In genomic region chr3:160565442-160566403, GRCh38 we compare ENCODE assay signal across 8 cellular contexts. TPM values are rescaled to one million over a fixed set of nuclear protein-coding genes. Genes with fewer than 3 reads are reported as not detected.
DNase-seq lines count a peak whose midpoint lies in the region; ATAC-seq and TF ChIP-seq lines count a peak whose summit lies in the region.

Gene KPNA4, minus strand, starts transcription at chr3:160565571. Its CDS starts 289 bp downstream, at chr3:160565282.

- ATAC-seq in HG02870 (IDR thresholded peaks at IDR 0.05; ENCODE audit: unreplicated experiment): peak; percentile 90
- peak; percentile 96 to 98 (median 98) for ATAC-seq in heart right ventricle
- peak; percentile 97 for ATAC-seq in upper lobe of right lung

- H3K4me3 ChIP-seq in heart right ventricle (peak within 1 kb of the TSS; percentile 62 to 94 (median 72)), upper lobe of right lung (peak within 1 kb of the TSS; percentile 84)

- H3K36me3 ChIP-seq in heart right ventricle (peaks cover 0 to 16% (median 0%) of the 10 kb centered on the region in 9 donors), upper lobe of right lung (no peaks in the 10 kb centered on the region)

- H3K27me3 ChIP-seq in heart right ventricle (no peaks in the 10 kb centered on the region), upper lobe of right lung (no peaks in the 10 kb centered on the region)

- 0 to 1% methylated on average over 66 to 70 of the region's 71 CpGs for WGBS in heart right ventricle, 2 donors

- no peaks in the 10 kb centered on the region for H3K9me3 ChIP-seq in heart right ventricle
- H3K9me3 ChIP-seq in upper lobe of right lung: no peaks in the 10 kb centered on the region

- DNase-seq in GM13976 (ENCODE audit: low spot score): peak; percentile 98
- peak; percentile 98 for DNase-seq in NCI-H146 treated with DMSO at 0.1 percent for 48 hours (lab: John Stamatoyannopoulos, UW; ENCODE audit: unreplicated experiment)
- DNase-seq in amniotic epithelial cell (ENCODE audit: low read depth): peak; percentile 94
- DNase-seq in heart right ventricle: peak; percentile 97 to 98
- peak; percentile 99 for DNase-seq in posterior vena cava (ENCODE audit: low spot score)
- DNase-seq in upper lobe of right lung: peak; percentile 99

- TF ChIP-seq CTCF in GM13976 (IDR thresholded peaks at IDR 0.05; ENCODE audit: borderline replicate concordance, control extremely low read depth, extremely low read depth, insufficient read depth, missing control alignments) (no peak), heart right ventricle (IDR thresholded peaks at IDR 0.05) (no peak), upper lobe of right lung (IDR thresholded peaks at IDR 0.05) (no peak)

- in situ Hi-C loops in GM13976 (cut with MboI; ENCODE audit: low sequenced_read_pairs, unreplicated experiment): no loop called here

- H3K4me1 ChIP-seq in heart right ventricle: peaks cover 0 to 59% (median 46%) of the 10 kb centered on the region in 9 donors
- H3K4me1 ChIP-seq in upper lobe of right lung: peaks cover 49% of the 10 kb centered on the region

- intact Hi-C loops in T-helper 1 cell treated with Interleukin-12 subunit alpha and Interleukin-12 subunit beta and Interleukin-4 antibody, amounts not matched to agents 30 ng/mL and 1 ng/mL, for 36 hours (cut with micrococcal nuclease): loop anchor here (1.0 to 10.0 kb wide), 11 partner anchors 116 to 1921 kb away; partner anchors contain the start of genes GFM1, IFT80, IL12A and NMD3
- intact Hi-C loops in heart right ventricle (cut with DNase I): loop anchor here in 6 of 10 donors (2.0 to 10.0 kb wide), 3 partner anchors 189 to 192 kb away; partner anchors contain the start of gene PPM1L (in 5 of the 6)
- intact Hi-C loops in posterior vena cava (cut with DNase I): no loop called here
- intact Hi-C loops in upper lobe of right lung (cut with DNase I): no loop called here

- H3K27ac ChIP-seq in heart right ventricle (peak within 1 kb of the TSS; percentile 90 to 99 (median 98)), upper lobe of right lung (peak within 1 kb of the TSS; percentile 98)

RNA-seq across cellular contexts. Expression of gene KPNA4, which starts in this region (rescaled TPM):
- total RNA-seq in T-helper 1 cell treated with Interleukin-12 subunit alpha and Interleukin-12 subunit beta and Interleukin-4 antibody, amounts not matched to agents 30 ng/mL and 1 ng/mL, for 36 hours: 49.3 and 51.5 TPM in 2 replicates
- total RNA-seq in heart right ventricle: 100 to 1,000 TPM; 110 to 190 (median 151) TPM
- polyA plus RNA-seq in heart right ventricle: 10 to 100 TPM; 21.6 to 21.7 TPM
- 10 to 100 TPM; 53.2 to 91.6 TPM for total RNA-seq in posterior vena cava
- 56.3 TPM for total RNA-seq in upper lobe of right lung

Comparison
In these comparisons a context has a peak if more than half of its experiments do, and no peak if none do; other contexts are left out.
1. Peak in every context shown above with its lines: DNase-seq, ATAC-seq, H3K4me3 ChIP-seq and H3K27ac ChIP-seq.
2. intact Hi-C loops: an anchor here in T-helper 1 cell treated with Interleukin-12 subunit alpha and Interleukin-12 subunit beta and Interleukin-4 antibody, amounts not matched to agents 30 ng/mL and 1 ng/mL, for 36 hours (1.0 to 10.0 kb wide) and heart right ventricle (2.0 to 10.0 kb wide); none called in posterior vena cava and upper lobe of right lung.